Comparison of ENCODE assay signal across 8 cellular contexts in genomic region chr11:15159085-15159484, GRCh38. TPM values are rescaled to one million over a fixed set of nuclear protein-coding genes. Genes with fewer than 3 reads are reported as not detected.
DNase-seq lines count a peak whose midpoint lies in the region; ATAC-seq and TF ChIP-seq lines count a peak whose summit lies in the region.

No MANE protein-coding gene starts in this region.

- CTCF ChIA-PET in activated CD4-positive, alpha-beta memory T cell treated with anti-CD3 and anti-CD28 coated beads, Interleukin-2, amount 10 ng/mL, durations not matched to agents 7 days and 5 days (lab: Charles Lee): interaction anchor here (0.6 to 3.4 kb wide), 10 partner anchors 9 to 251 kb away, joined by 3 to 30 read pairs (median 4); no protein-coding TSS in a partner anchor

- H3K9me3 Mint-ChIP-seq in mesothelial cell of epicardium: no peaks in the 10 kb centered on the region
- no peaks in the 10 kb centered on the region for H3K9me3 Mint-ChIP-seq in activated CD4-positive, alpha-beta memory T cell treated with anti-CD3 and anti-CD28 coated beads, Interleukin-2, amount 10 ng/mL, durations not matched to agents 7 days and 5 days

- DNase-seq in GM03348 (ENCODE audit: low spot score) (peak; percentile 61), HT1080 (ENCODE audit: low read depth) (peak; percentile 65), epithelial cell of prostate (ENCODE audit: low read depth, low spot score) (no peak), globus pallidus (ENCODE audit: low spot score) (no peak), mesothelial cell of epicardium (ENCODE audit: low spot score in 2 of 2, unreplicated experiment in 2 of 2) (no peak), left ventricle myocardium superior (no peak)
- no peak for DNase-seq in activated CD4-positive, alpha-beta memory T cell treated with anti-CD3 and anti-CD28 coated beads, Interleukin-2, amount 10 ng/mL, durations not matched to agents 7 days and 5 days

- no peak overlapping the region for H3K27ac Mint-ChIP-seq in mesothelial cell of epicardium
- H3K27ac Mint-ChIP-seq in activated CD4-positive, alpha-beta memory T cell treated with anti-CD3 and anti-CD28 coated beads, Interleukin-2, amount 10 ng/mL, durations not matched to agents 7 days and 5 days: no peak overlapping the region

- TF ChIP-seq CTCF in mesothelial cell of epicardium (IDR thresholded peaks at IDR 0.05; ENCODE audit: unreplicated experiment): no peak

- H3K4me3 Mint-ChIP-seq in mesothelial cell of epicardium: no peak overlapping the region
- H3K4me3 Mint-ChIP-seq in activated CD4-positive, alpha-beta memory T cell treated with anti-CD3 and anti-CD28 coated beads, Interleukin-2, amount 10 ng/mL, durations not matched to agents 7 days and 5 days: no peak overlapping the region

- peak overlapping the region; percentile 85 for H3K27ac ChIP-seq in epithelial cell of prostate

- peaks cover 2% of the 10 kb centered on the region for H3K4me1 Mint-ChIP-seq in mesothelial cell of epicardium
- no peaks in the 10 kb centered on the region for H3K4me1 Mint-ChIP-seq in activated CD4-positive, alpha-beta memory T cell treated with anti-CD3 and anti-CD28 coated beads, Interleukin-2, amount 10 ng/mL, durations not matched to agents 7 days and 5 days

- intact Hi-C loops in left ventricle myocardium superior (cut with micrococcal nuclease): no loop called here

- POLR2A ChIA-PET in activated CD4-positive, alpha-beta memory T cell treated with anti-CD3 and anti-CD28 coated beads, Interleukin-2, amount 10 ng/mL, durations not matched to agents 7 days and 5 days (lab: Charles Lee): no interaction called here

- ATAC-seq in GM21381 (IDR thresholded peaks at IDR 0.05; ENCODE audit: unreplicated experiment) (peak; percentile 87), left ventricle myocardium superior (no peak)

- H3K27me3 Mint-ChIP-seq in mesothelial cell of epicardium (ENCODE audit: low read depth): peaks cover 24% of the 10 kb centered on the region
- peaks cover 13% of the 10 kb centered on the region for H3K27me3 Mint-ChIP-seq in activated CD4-positive, alpha-beta memory T cell treated with anti-CD3 and anti-CD28 coated beads, Interleukin-2, amount 10 ng/mL, durations not matched to agents 7 days and 5 days

- H3K36me3 Mint-ChIP-seq in mesothelial cell of epicardium: no peaks in the 10 kb centered on the region
- H3K36me3 Mint-ChIP-seq in activated CD4-positive, alpha-beta memory T cell treated with anti-CD3 and anti-CD28 coated beads, Interleukin-2, amount 10 ng/mL, durations not matched to agents 7 days and 5 days (ENCODE audit: low read depth): no peaks in the 10 kb centered on the region

RNA-seq across cellular contexts. Expression of gene INSC, which starts 44.4 kb away (rescaled TPM):
- total RNA-seq in HT1080 (2014; rRNA removed; shearing (Covaris generic)): 4.0 and 4.3 TPM in 2 replicates
- 5.5 and 7.2 TPM in 2 replicates for polyA plus RNA-seq in HT1080 (2015; cell fraction: cytosol; rRNA removed)
- polyA plus RNA-seq in HT1080 (2015; cell fraction: nucleus; rRNA removed): 11.2 and 12.3 TPM in 2 replicates
- not detected in 3 replicates for total RNA-seq in mesothelial cell of epicardium
- total RNA-seq in activated CD4-positive, alpha-beta memory T cell treated with anti-CD3 and anti-CD28 coated beads, Interleukin-2, amount 10 ng/mL, durations not matched to agents 7 days and 5 days: under 1 TPM; 0.15 to 0.18 TPM
- 0.40 TPM for total RNA-seq in left ventricle myocardium superior

Comparison
In these comparisons a context has a peak if more than half of its experiments do, and no peak if none do; other contexts are left out.
1. DNase-seq: peak in GM03348 (single experiment) and HT1080 (single experiment); none in epithelial cell of prostate (single experiment), globus pallidus (single experiment), mesothelial cell of epicardium (0 of 2), activated CD4-positive, alpha-beta memory T cell treated with anti-CD3 and anti-CD28 coated beads, Interleukin-2, amount 10 ng/mL, durations not matched to agents 7 days and 5 days (single experiment) and left ventricle myocardium superior (single experiment).